1 cellular context compared by ENCODE assay signal in the genomic region with DNA sequence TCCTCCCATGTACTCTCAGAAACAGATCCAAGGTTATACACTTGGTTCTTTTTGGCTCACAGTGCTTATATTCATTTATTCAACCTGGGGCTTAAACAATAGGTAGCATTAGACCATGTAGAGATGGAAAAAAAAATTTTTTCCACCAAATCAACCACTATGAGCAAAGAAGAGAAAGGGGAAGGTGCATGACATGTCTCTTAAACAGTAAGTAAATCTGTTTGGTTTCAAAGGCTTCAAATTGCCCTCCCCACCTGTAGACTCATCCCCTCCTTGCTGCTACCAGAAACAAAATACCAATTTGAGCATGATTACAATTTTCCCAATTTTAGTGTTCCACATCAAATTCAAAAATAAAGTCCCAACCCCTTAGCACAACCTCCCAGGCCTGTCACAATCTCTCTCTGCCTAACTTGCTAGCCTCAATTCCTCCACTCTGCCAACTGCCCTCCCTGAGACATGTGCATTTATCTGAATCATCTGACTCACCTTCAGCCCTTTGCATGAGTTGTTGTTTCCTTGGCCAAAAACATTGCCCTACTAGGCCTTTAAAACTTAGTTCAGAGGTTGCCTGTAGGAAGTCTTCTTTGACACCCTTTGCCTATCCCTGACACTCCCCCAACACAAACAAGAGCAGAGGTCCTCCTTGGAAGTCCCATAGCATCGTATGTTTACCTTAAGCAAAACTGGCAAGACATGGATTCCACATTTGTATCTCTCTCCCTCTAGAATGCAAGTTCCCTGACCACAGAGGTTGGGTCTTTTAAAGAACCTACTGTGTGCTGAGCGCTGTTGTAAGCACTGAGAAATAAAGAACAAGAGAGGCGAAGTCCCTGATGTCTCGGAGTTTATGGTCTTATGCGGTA.
A peak's percentile ranks its signal among the peaks of the same experiment; 100 is the strongest.
TF ChIP-seq lines count a peak whose summit lies in the region.

No MANE protein-coding gene starts in this region.

TF ChIP-seq in endothelial cell of umbilical vein, 7 proteins besides CTCF, POLR2A, EP300 and RAD21:
- peak; percentile 19 for TF ChIP-seq GATA2 (IDR thresholded peaks at IDR 0.05; ENCODE audit: insufficient read depth, insufficient read length, low read depth, low read length)
- no peak for TF ChIP-seq JUN (IDR thresholded peaks at IDR 0.05; ENCODE audit: borderline replicate concordance, insufficient read depth, insufficient read length, low read depth)
